Comparison of ENCODE assay signal across 1 cellular context in the genomic region with DNA sequence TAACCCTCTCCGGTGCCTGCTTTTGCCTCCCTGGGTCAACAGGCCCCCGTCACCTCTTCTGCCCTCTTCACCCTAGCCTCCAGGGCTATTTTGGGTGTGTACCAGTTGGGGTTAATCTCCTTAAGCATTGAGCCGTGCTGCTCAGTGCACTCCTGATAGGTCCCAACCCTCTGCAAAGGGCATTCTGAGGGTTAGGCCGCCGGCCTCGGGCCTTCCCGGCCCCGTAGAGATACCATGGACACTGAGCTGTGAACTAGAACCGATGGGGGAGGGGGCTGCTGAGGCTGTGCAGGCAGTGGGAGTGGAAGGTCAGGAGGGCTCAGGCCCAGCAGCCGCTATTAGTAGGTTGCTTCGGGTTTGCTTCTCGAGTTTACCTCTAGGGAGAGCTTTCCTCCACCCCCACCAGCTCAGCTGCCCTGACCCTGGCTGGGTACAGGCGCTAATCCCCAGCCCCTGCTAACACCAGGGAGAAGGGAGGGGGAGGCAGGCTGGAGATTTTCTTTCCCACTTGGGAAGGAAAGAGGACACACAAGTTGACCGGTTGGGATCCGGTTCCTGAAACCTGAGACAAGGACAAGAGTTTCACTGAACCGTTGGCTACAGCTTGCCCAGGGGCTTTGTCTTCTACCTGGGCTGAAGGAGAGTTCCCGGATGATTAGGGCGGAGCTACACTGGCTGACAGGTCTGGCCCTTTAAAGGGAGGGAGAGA.
TF ChIP-seq lines count a peak whose summit lies in the region.

No MANE protein-coding gene starts in this region.

TF ChIP-seq in HepG2, 621 proteins besides CTCF, POLR2A, EP300 and RAD21 (continued from another document and continues in another):
- TF ChIP-seq, protein P1, sequence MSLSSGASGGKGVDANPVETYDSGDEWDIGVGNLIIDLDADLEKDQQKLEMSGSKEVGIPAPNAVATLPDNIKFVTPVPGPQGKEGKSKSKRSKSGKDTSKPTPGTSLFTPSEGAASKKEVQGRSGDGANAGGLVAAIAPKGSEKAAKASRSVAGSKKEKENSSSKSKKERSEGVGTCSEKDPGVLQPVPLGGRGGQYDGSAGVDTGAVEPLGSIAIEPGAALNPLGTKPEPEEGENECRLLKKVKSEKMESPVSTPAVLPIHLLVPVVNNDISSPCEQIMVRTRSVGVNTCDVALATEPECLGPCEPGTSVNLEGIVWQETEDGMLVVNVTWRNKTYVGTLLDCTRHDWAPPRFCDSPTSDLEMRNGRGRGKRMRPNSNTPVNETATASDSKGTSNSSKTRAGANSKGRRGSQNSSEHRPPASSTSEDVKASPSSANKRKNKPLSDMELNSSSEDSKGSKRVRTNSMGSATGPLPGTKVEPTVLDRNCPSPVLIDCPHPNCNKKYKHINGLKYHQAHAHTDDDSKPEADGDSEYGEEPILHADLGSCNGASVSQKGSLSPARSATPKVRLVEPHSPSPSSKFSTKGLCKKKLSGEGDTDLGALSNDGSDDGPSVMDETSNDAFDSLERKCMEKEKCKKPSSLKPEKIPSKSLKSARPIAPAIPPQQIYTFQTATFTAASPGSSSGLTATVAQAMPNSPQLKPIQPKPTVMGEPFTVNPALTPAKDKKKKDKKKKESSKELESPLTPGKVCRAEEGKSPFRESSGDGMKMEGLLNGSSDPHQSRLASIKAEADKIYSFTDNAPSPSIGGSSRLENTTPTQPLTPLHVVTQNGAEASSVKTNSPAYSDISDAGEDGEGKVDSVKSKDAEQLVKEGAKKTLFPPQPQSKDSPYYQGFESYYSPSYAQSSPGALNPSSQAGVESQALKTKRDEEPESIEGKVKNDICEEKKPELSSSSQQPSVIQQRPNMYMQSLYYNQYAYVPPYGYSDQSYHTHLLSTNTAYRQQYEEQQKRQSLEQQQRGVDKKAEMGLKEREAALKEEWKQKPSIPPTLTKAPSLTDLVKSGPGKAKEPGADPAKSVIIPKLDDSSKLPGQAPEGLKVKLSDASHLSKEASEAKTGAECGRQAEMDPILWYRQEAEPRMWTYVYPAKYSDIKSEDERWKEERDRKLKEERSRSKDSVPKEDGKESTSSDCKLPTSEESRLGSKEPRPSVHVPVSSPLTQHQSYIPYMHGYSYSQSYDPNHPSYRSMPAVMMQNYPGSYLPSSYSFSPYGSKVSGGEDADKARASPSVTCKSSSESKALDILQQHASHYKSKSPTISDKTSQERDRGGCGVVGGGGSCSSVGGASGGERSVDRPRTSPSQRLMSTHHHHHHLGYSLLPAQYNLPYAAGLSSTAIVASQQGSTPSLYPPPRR (CRISPR knock-in tag; IDR thresholded peaks at IDR 0.05; ENCODE audit: borderline replicate concordance) = no peak
- TF ChIP-seq SAFB2 (CRISPR knock-in tag; IDR thresholded peaks at IDR 0.05; ENCODE audit: borderline replicate concordance, low read depth) (no peak), ZFY (CRISPR knock-in tag; IDR thresholded peaks at IDR 0.05) (peak; percentile 58; the same call in 1 of the 2 replicates), MED13 (CRISPR knock-in tag; IDR thresholded peaks at IDR 0.05) (no peak), DR1 (CRISPR knock-in tag; IDR thresholded peaks at IDR 0.05) (no peak), ZBTB25 (CRISPR knock-in tag; IDR thresholded peaks at IDR 0.05) (no peak), SP5 (CRISPR knock-in tag; IDR thresholded peaks at IDR 0.05; ENCODE audit: borderline replicate concordance, low read depth) (0 out of 2 replicates have a peak, but pooled peaks have one; percentile 22), TP53 (CRISPR knock-in tag; conservative IDR thresholded peaks at IDR 0.05) (no peak), ISL2 (CRISPR knock-in tag; IDR thresholded peaks at IDR 0.05) (peak; percentile 17; the same call in 1 of the 2 replicates), NFIC (IDR thresholded peaks at IDR 0.05; ENCODE audit: low read length) (no peak), NR2F1 (CRISPR knock-in tag; IDR thresholded peaks at IDR 0.05) (peak in 1 of 2 experiments; percentile 32; a peak in 1 of 4 replicates), POGK (CRISPR knock-in tag; conservative IDR thresholded peaks at IDR 0.05) (no peak), HOXA9 (CRISPR knock-in tag; IDR thresholded peaks at IDR 0.05; ENCODE audit: borderline replicate concordance) (no peak), ZNF317 (CRISPR knock-in tag; IDR thresholded peaks at IDR 0.05) (no peak), ZNF784 (CRISPR knock-in tag; IDR thresholded peaks at IDR 0.05; ENCODE audit: borderline replicate concordance) (0 out of 2 replicates have a peak, but pooled peaks have one; percentile 46), PAXIP1 (CRISPR knock-in tag; conservative IDR thresholded peaks at IDR 0.05) (peak; percentile 45), RXRB (CRISPR knock-in tag; IDR thresholded peaks at IDR 0.05; ENCODE audit: borderline replicate concordance) (no peak), JUND (CRISPR knock-in tag; IDR thresholded peaks at IDR 0.05) (no peak), NCOR1 (IDR thresholded peaks at IDR 0.05; ENCODE audit: borderline replicate concordance, low read length) (no peak)
- TF ChIP-seq, protein P2, sequence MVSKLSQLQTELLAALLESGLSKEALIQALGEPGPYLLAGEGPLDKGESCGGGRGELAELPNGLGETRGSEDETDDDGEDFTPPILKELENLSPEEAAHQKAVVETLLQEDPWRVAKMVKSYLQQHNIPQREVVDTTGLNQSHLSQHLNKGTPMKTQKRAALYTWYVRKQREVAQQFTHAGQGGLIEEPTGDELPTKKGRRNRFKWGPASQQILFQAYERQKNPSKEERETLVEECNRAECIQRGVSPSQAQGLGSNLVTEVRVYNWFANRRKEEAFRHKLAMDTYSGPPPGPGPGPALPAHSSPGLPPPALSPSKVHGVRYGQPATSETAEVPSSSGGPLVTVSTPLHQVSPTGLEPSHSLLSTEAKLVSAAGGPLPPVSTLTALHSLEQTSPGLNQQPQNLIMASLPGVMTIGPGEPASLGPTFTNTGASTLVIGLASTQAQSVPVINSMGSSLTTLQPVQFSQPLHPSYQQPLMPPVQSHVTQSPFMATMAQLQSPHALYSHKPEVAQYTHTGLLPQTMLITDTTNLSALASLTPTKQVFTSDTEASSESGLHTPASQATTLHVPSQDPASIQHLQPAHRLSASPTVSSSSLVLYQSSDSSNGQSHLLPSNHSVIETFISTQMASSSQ (IDR thresholded peaks at IDR 0.05; ENCODE audit: low read depth) = no peak
- TF ChIP-seq, protein P2 (CRISPR knock-in tag; IDR thresholded peaks at IDR 0.05; ENCODE audit: borderline replicate concordance) = no peak
- TF ChIP-seq, protein P3, sequence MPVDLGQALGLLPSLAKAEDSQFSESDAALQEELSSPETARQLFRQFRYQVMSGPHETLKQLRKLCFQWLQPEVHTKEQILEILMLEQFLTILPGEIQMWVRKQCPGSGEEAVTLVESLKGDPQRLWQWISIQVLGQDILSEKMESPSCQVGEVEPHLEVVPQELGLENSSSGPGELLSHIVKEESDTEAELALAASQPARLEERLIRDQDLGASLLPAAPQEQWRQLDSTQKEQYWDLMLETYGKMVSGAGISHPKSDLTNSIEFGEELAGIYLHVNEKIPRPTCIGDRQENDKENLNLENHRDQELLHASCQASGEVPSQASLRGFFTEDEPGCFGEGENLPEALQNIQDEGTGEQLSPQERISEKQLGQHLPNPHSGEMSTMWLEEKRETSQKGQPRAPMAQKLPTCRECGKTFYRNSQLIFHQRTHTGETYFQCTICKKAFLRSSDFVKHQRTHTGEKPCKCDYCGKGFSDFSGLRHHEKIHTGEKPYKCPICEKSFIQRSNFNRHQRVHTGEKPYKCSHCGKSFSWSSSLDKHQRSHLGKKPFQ (CRISPR knock-in tag; IDR thresholded peaks at IDR 0.05; ENCODE audit: insufficient replicate concordance) = no peak
- TF ChIP-seq, protein P4, sequence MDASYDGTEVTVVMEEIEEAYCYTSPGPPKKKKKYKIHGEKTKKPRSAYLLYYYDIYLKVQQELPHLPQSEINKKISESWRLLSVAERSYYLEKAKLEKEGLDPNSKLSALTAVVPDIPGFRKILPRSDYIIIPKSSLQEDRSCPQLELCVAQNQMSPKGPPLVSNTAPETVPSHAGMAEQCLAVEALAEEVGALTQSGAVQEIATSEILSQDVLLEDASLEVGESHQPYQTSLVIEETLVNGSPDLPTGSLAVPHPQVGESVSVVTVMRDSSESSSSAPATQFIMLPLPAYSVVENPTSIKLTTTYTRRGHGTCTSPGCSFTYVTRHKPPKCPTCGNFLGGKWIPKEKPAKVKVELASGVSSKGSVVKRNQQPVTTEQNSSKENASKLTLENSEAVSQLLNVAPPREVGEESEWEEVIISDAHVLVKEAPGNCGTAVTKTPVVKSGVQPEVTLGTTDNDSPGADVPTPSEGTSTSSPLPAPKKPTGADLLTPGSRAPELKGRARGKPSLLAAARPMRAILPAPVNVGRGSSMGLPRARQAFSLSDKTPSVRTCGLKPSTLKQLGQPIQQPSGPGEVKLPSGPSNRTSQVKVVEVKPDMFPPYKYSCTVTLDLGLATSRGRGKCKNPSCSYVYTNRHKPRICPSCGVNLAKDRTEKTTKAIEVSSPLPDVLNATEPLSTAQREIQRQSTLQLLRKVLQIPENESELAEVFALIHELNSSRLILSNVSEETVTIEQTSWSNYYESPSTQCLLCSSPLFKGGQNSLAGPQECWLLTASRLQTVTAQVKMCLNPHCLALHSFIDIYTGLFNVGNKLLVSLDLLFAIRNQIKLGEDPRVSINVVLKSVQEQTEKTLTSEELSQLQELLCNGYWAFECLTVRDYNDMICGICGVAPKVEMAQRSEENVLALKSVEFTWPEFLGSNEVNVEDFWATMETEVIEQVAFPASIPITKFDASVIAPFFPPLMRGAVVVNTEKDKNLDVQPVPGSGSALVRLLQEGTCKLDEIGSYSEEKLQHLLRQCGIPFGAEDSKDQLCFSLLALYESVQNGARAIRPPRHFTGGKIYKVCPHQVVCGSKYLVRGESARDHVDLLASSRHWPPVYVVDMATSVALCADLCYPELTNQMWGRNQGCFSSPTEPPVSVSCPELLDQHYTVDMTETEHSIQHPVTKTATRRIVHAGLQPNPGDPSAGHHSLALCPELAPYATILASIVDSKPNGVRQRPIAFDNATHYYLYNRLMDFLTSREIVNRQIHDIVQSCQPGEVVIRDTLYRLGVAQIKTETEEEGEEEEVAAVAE (CRISPR knock-in tag; IDR thresholded peaks at IDR 0.05; ENCODE audit: borderline replicate concordance) = 0 out of 2 replicates have a peak, but pooled peaks have one; percentile 28
